In genomic region chr1:111622166-111622565, GRCh38 we compare ENCODE assay signal across 1 cellular context.
TF ChIP-seq lines count a peak whose summit lies in the region.

No MANE protein-coding gene starts in this region.

TF ChIP-seq in SK-N-SH treated with all-trans-retinoic acid at 6 μM for 48 hours, 23 proteins besides CTCF, POLR2A, EP300 and RAD21 (continued from another document):
- TF ChIP-seq POU6F1 (CRISPR knock-in tag; IDR thresholded peaks at IDR 0.05; ENCODE audit: borderline replicate concordance, low read depth) (no peak), TSHZ2 (CRISPR knock-in tag; IDR thresholded peaks at IDR 0.05) (no peak), TOX (CRISPR knock-in tag; IDR thresholded peaks at IDR 0.05; ENCODE audit: borderline replicate concordance) (no peak)
